In genomic region chr9:15885464-15885863, GRCh38 we compare ENCODE assay signal across 9 cellular contexts.
"Had no signal": no experiment of that assay in that cellular context is flagged by ENCODE, and none has a peak within 500 bp of the region (broad histone marks: within the 10 kb centered on the region; RNA-seq: fewer than 3 reads in every experiment).

No MANE protein-coding gene starts in this region.

- H3K4me2 ChIP-seq: GM23338 had no signal

- H2AFZ ChIP-seq: GM23248, GM23338 had no signal

- H3K4me1 ChIP-seq: HAP-1 had no signal

- H3K27ac ChIP-seq: GM23248 had no signal

- H3K9me3 ChIP-seq: HAP-1 had no signal

- DNase-seq: GM23248, GOT3, H7, H9, HCEC 1CT, HFFc6 had no signal

- ATAC-seq: GM23338, HCT116 had no signal

- H3K9ac ChIP-seq: GM23248 had no signal

- H3K36me3 ChIP-seq: HAP-1 had no signal

- H3K4me3 ChIP-seq: GM23248, GM23338, HAP-1 had no signal
